In the genomic region with DNA sequence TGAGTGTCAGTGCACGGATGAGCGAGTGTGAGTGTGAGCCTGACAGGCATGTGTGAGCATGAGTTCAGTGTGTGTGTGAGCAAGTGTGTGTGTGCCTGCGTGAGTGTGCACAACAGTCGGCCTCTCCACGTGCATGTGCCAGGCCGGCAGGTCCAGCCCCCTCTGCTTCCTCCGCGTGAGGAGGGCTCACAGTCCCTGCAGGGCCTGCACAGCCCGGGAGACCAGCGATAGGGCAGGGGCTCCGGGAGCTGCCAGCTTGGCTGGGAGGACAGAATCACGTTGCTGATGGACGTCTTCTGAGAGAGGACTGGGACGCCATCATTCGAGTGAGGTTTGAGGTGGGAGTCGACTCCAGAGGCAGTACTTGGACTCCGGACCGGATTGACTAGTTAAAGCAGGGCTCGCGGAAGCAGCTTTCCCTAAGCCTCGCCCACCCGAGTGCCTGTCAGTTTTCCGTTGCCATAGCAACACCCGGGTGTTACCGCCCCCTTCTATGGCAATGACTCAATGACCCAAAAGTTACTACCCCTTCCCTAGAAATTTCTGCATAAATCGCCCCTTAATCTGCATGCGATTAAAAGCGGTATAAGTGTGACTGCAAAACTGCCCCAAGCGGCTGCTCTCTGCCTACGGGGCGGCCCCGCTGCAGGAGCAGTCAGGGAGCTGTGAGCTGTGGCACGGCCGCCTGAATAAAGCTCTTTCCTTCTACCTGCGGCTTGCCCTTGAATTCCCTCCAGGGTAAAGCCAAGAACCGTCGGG, we compare ENCODE assay signal across 8 cellular contexts. TPM values are rescaled to one million over a fixed set of nuclear protein-coding genes. Genes with fewer than 3 reads are reported as not detected.
DNase-seq lines count a peak whose midpoint lies in the region; ATAC-seq and TF ChIP-seq lines count a peak whose summit lies in the region.

No MANE protein-coding gene starts in this region.

- DNase-seq in activated CD4-positive, alpha-beta T cell treated with anti-CD3 and anti-CD28 coated beads for 24 hours (ENCODE audit: low read depth in 2 of 2), result peak; percentile 62 to 65
- DNase-seq in dedifferentiated amniotic fluid mesenchymal stem cell (ENCODE audit: extremely low spot score) (peak; percentile 30), left lobe of liver (ENCODE audit: low spot score) (no peak), NCI-H226 (no peak)
- peak; percentile 29 to 57 for DNase-seq in stimulated activated CD4-positive, alpha-beta T cell treated with anti-CD3 and anti-CD28 coated beads, Interleukin-1b, Interleukin-23, amount 100 ng/mL, for 4 hours (ENCODE audit: low read depth in 2 of 2)

- ATAC-seq in GM18907 (IDR thresholded peaks at IDR 0.05; ENCODE audit: unreplicated experiment), result peak; percentile 65
- peak; percentile 41 for ATAC-seq in HG03469 (IDR thresholded peaks at IDR 0.05; ENCODE audit: unreplicated experiment)
- ATAC-seq in left lobe of liver, result peak; percentile 74

- 0 out of 2 replicates have a peak, but pooled peaks have one; percentile 9 for TF ChIP-seq CTCF in 22Rv1 (IDR thresholded peaks at IDR 0.05)

- H3K27ac ChIP-seq in 22Rv1, result no peak overlapping the region

RNA-seq across cellular contexts. Expression of a gene that starts 19.7 kb away (rescaled TPM):
- 0.08 TPM for total RNA-seq in left lobe of liver

Comparison
In these comparisons a context has a peak if more than half of its experiments do, and no peak if none do; other contexts are left out.
1. DNase-seq: peak in activated CD4-positive, alpha-beta T cell treated with anti-CD3 and anti-CD28 coated beads for 24 hours (2 of 2), dedifferentiated amniotic fluid mesenchymal stem cell (single experiment) and stimulated activated CD4-positive, alpha-beta T cell treated with anti-CD3 and anti-CD28 coated beads, Interleukin-1b, Interleukin-23, amount 100 ng/mL, for 4 hours (2 of 2); none in left lobe of liver (single experiment) and NCI-H226 (single experiment).
2. Peak in every context shown above with its lines, with median percentiles within 50 percentile points of each other: ATAC-seq.